Comparison of ENCODE assay signal across 26 cellular contexts in genomic region chr19:44817725-44818469, GRCh38. TPM values are rescaled to one million over a fixed set of nuclear protein-coding genes. Genes with fewer than 3 reads are reported as not detected.
DNase-seq lines count a peak whose midpoint lies in the region; ATAC-seq, FAIRE-seq and TF ChIP-seq lines count a peak whose summit lies in the region.
"Had no signal": no experiment of that assay in that cellular context is flagged by ENCODE, and none has a peak within 500 bp of the region (broad histone marks: within the 10 kb centered on the region; RNA-seq: fewer than 3 reads in every experiment).

No MANE protein-coding gene starts in this region.

- CTCF ChIA-PET in Caco-2 (lab: Charles Lee) = interaction anchor here (0.7 to 0.9 kb wide), 2 partner anchors 10 to 94 kb away, joined by 3 read pairs; no protein-coding TSS in a partner anchor
- CTCF ChIA-PET in HepG2 (lab: Yijun Ruan, JAX; ENCODE audit: low intra/inter-chr PET ratio, low total read pairs) = no interaction called here
- CTCF ChIA-PET in naive thymus-derived CD4-positive, alpha-beta T cell (lab: Charles Lee) = no interaction called here

- H3K4me3 ChIP-seq in Caco-2 (ENCODE audit: low read depth, low read length) (no peak overlapping the region), HepG2 (replicated peaks in 1 of 3; ENCODE audit: insufficient read depth in 1 of 3, low read depth in 2 of 3, low read length in 3 of 3) (no peak overlapping the region), small intestine (ENCODE audit: low read depth in 1 of 2, low read length in 2 of 2) (no peak overlapping the region)
- no peak overlapping the region for H3K4me3 ChIP-seq in naive thymus-derived CD4-positive, alpha-beta T cell (ENCODE audit: low read length)
- H3K4me3 ChIP-seq: MG63 had no signal

- H3K27ac Mint-ChIP-seq in Caco-2 (ENCODE audit: unreplicated experiment) (peak overlapping the region; percentile 77), T-helper 17 cell (peak overlapping the region; percentile 9)
- H3K27ac Mint-ChIP-seq in naive thymus-derived CD4-positive, alpha-beta T cell = no peak overlapping the region
- H3K27ac Mint-ChIP-seq: CD8-positive, alpha-beta memory T cell had no signal

- FAIRE-seq in HepG2 (lab: Jason Lieb, UNC) (peak; percentile 79), small intestine (lab: Jason Lieb, UNC) (no peak)
- FAIRE-seq: D721Med, G401.6 had no signal

- no peak for TF ChIP-seq RAD21 in HepG2 (CRISPR knock-in tag; IDR thresholded peaks at IDR 0.05)

- BruUV-seq in Caco-2 (replicated peaks; lab: Mats Ljungman, UMichigan) = no TSS peak
- no TSS peak for BruUV-seq in HepG2 (replicated peaks; lab: Mats Ljungman, UMichigan)

- TF ChIP-seq EP300 in HepG2 (IDR thresholded peaks at IDR 0.05; ENCODE audit: low read depth in 2 of 2, low read length in 2 of 2) = no peak
- TF ChIP-seq EP300 in HepG2 (CRISPR knock-in tag; IDR thresholded peaks at IDR 0.05; ENCODE audit: borderline replicate concordance) = no peak

- no peaks in the 10 kb centered on the region for H3K9me3 Mint-ChIP-seq in Caco-2 (ENCODE audit: unreplicated experiment)
- H3K9me3 Mint-ChIP-seq in naive thymus-derived CD4-positive, alpha-beta T cell = no peaks in the 10 kb centered on the region
- H3K9me3 Mint-ChIP-seq: CD14-positive monocyte; CD8-positive, alpha-beta memory T cell had no signal

- in situ Hi-C loops in HepG2 (cut with HindIII; ENCODE audit: extremely low pct_ligation_motif_present, low pct_unique_long_range_greater_than_20kb) = no loop called here

- no peak overlapping the region for H3K9ac ChIP-seq in HepG2 (ENCODE audit: insufficient read depth, low read depth, low read length)

- H3K27me3 ChIP-seq in Caco-2 (replicated peaks; ENCODE audit: control insufficient read depth, insufficient read depth, low read length) = no peaks in the 10 kb centered on the region
- no peaks in the 10 kb centered on the region for H3K27me3 ChIP-seq in HepG2 (ENCODE audit: control insufficient read depth in 1 of 2, insufficient read depth in 2 of 2, low read length in 2 of 2)
- H3K27me3 ChIP-seq in small intestine (ENCODE audit: control insufficient read depth in 2 of 2, insufficient read depth in 2 of 2, low read length in 2 of 2) = no peaks in the 10 kb centered on the region
- H3K27me3 ChIP-seq in naive thymus-derived CD4-positive, alpha-beta T cell (ENCODE audit: control insufficient read depth in 2 of 2, insufficient read depth in 2 of 2, low read length in 2 of 2) = no peaks in the 10 kb centered on the region
- H3K27me3 ChIP-seq: BE2C, MG63 had no signal

- no peak for DNase-seq in Caco-2
- no peak for DNase-seq in T-helper 17 cell
- DNase-seq in HepG2 (ENCODE audit: low spot score) = peak; percentile 64
- peak; percentile 28 for DNase-seq in small intestine
- DNase-seq in naive thymus-derived CD4-positive, alpha-beta T cell = no peak
- DNase-seq in NCI-H82 (lab: John Stamatoyannopoulos, UW) = no peak
- DNase-seq: 8988T; ACHN; BE2C; CD8-positive, alpha-beta memory T cell; KG1; MG63; NCI-H1105 treated with DMSO at 0.1 percent for 48 hours; NCI-H146; NCI-H1930; NCI-H446 treated with DMSO at 0.1 percent for 48 hours; NCI-H526; RPMI8226; SHP77 had no signal

- H3K36me3 Mint-ChIP-seq in Caco-2 (ENCODE audit: insufficient read depth, unreplicated experiment) = peaks cover 69% of the 10 kb centered on the region
- peaks cover 8% of the 10 kb centered on the region for H3K36me3 Mint-ChIP-seq in T-helper 17 cell (ENCODE audit: low read depth)
- H3K36me3 Mint-ChIP-seq in naive thymus-derived CD4-positive, alpha-beta T cell = no peaks in the 10 kb centered on the region
- H3K36me3 Mint-ChIP-seq: CD14-positive monocyte; CD8-positive, alpha-beta memory T cell had no signal

- intact Hi-C loops in Caco-2 (cut with micrococcal nuclease; ENCODE audit: unreplicated experiment) (no loop called here), HepG2 (cut with micrococcal nuclease; ENCODE audit: unreplicated experiment) (no loop called here)
- intact Hi-C loops in naive thymus-derived CD4-positive, alpha-beta T cell (cut with micrococcal nuclease) = no loop called here

- H3K4me2 ChIP-seq in HepG2 (ENCODE audit: low read depth, low read length) = 0 out of 2 replicates have a peak overlapping the region, but pooled peaks have one; percentile 11

- H3K36me3 ChIP-seq in Caco-2 (ENCODE audit: control insufficient read depth, insufficient read depth, low read length) = peaks cover 12% of the 10 kb centered on the region
- H3K36me3 ChIP-seq in HepG2 (replicated peaks in 1 of 2; ENCODE audit: control insufficient read depth in 1 of 2, insufficient read depth in 2 of 2, low read length in 2 of 2) = peaks cover 10 to 31% of the 10 kb centered on the region in 2 experiments
- H3K36me3 ChIP-seq in small intestine (ENCODE audit: control insufficient read depth in 2 of 2, insufficient read depth in 2 of 2, low read length in 2 of 2) = no peaks in the 10 kb centered on the region
- H3K36me3 ChIP-seq in naive thymus-derived CD4-positive, alpha-beta T cell (ENCODE audit: control insufficient read depth in 2 of 3, insufficient read depth in 3 of 3, low read length in 3 of 3) = no peaks in the 10 kb centered on the region
- H3K36me3 ChIP-seq: BE2C, MG63 had no signal

- H3K27me3 Mint-ChIP-seq in Caco-2 (ENCODE audit: insufficient read depth, unreplicated experiment) = no peaks in the 10 kb centered on the region
- peaks cover 15% of the 10 kb centered on the region for H3K27me3 Mint-ChIP-seq in T-helper 17 cell
- H3K27me3 Mint-ChIP-seq in naive thymus-derived CD4-positive, alpha-beta T cell = peaks cover 0 to 5% (median 3%) of the 10 kb centered on the region in 5 donors

- TF ChIP-seq CTCF in Caco-2 (IDR thresholded peaks at IDR 0.05; ENCODE audit: insufficient read depth in 1 of 2, low read depth in 1 of 2, low read length in 1 of 2, severe bottlenecking in 1 of 2, unreplicated experiment in 1 of 2) = no peak
- TF ChIP-seq CTCF in HepG2 (CRISPR knock-in tag; IDR thresholded peaks at IDR 0.05) = peak; percentile 41; the same call in 1 of the 2 replicates

- POLR2A ChIA-PET in Caco-2 (lab: Charles Lee) = interaction anchor here (0.5 to 0.6 kb wide), 3 partner anchors 16 to 536 kb away, joined by 3 to 6 read pairs (median 4); no protein-coding TSS in a partner anchor
- POLR2A ChIA-PET in HepG2 (lab: Yijun Ruan, JAX) = interaction anchor here (0.7 to 8.3 kb wide), 3 partner anchors 9 to 52 kb away, joined by 3 to 67 read pairs (median 4); partner anchors contain the start of gene BCAM
- POLR2A ChIA-PET in naive thymus-derived CD4-positive, alpha-beta T cell (lab: Charles Lee) = interaction anchor here (0.6 kb wide), 1 partner anchor 247 kb away, joined by 3 read pairs; no protein-coding TSS in a partner anchor

- H3K4me1 Mint-ChIP-seq in Caco-2 (ENCODE audit: low read depth, unreplicated experiment) (peaks cover 37% of the 10 kb centered on the region), T-helper 17 cell (peaks cover 7% of the 10 kb centered on the region)
- no peaks in the 10 kb centered on the region for H3K4me1 Mint-ChIP-seq in naive thymus-derived CD4-positive, alpha-beta T cell
- H3K4me1 Mint-ChIP-seq: CD14-positive monocyte; CD8-positive, alpha-beta memory T cell had no signal

- H3K9me3 ChIP-seq in Caco-2 = no peaks in the 10 kb centered on the region
- no peaks in the 10 kb centered on the region for H3K9me3 ChIP-seq in T-helper 17 cell (ENCODE audit: control insufficient read depth, low read length, poor library complexity, severe bottlenecking)
- no peaks in the 10 kb centered on the region for H3K9me3 ChIP-seq in HepG2 (ENCODE audit: low read length)
- H3K9me3 ChIP-seq in small intestine (ENCODE audit: control insufficient read depth, low read depth) = no peaks in the 10 kb centered on the region
- no peaks in the 10 kb centered on the region for H3K9me3 ChIP-seq in naive thymus-derived CD4-positive, alpha-beta T cell (ENCODE audit: control insufficient read depth in 2 of 3, low read length in 3 of 3)
- H3K9me3 ChIP-seq: BE2C, MG63 had no signal

- ATAC-seq in T-helper 17 cell (no peak), HepG2 (peak; percentile 57), HG03521 (IDR thresholded peaks at IDR 0.05; ENCODE audit: unreplicated experiment) (no peak)
- no peak for ATAC-seq in naive thymus-derived CD4-positive, alpha-beta T cell

- no peaks in the 10 kb centered on the region for H3K79me2 ChIP-seq in HepG2 (ENCODE audit: insufficient read depth, low read length)

- H3K27ac ChIP-seq in HepG2 (ENCODE audit: extremely low read length, insufficient read depth, low read length) (peak overlapping the region; percentile 5), small intestine (ENCODE audit: low read depth in 1 of 2, low read length in 1 of 2) (no peak overlapping the region)
- H3K27ac ChIP-seq in naive thymus-derived CD4-positive, alpha-beta T cell (ENCODE audit: low read depth, low read length) = no peak overlapping the region

- H3K4me3 Mint-ChIP-seq in Caco-2 (ENCODE audit: unreplicated experiment) (no peak overlapping the region), T-helper 17 cell (no peak overlapping the region)
- H3K4me3 Mint-ChIP-seq in naive thymus-derived CD4-positive, alpha-beta T cell = no peak overlapping the region
- H3K4me3 Mint-ChIP-seq: CD14-positive monocyte; CD8-positive, alpha-beta memory T cell had no signal

- H4K20me1 ChIP-seq in HepG2 (ENCODE audit: insufficient read depth, low read length) = 0 out of 2 replicates have a peak, but pooled peaks cover 2% of the 10 kb centered on the region

- H3K4me1 ChIP-seq in Caco-2 (peaks cover 11% of the 10 kb centered on the region), HepG2 (ENCODE audit: insufficient read depth, low read length) (peaks cover 35% of the 10 kb centered on the region), small intestine (ENCODE audit: control insufficient read depth in 2 of 2, insufficient read depth in 1 of 2, low read depth in 1 of 2, low read length in 1 of 2) (no peaks in the 10 kb centered on the region)
- no peaks in the 10 kb centered on the region for H3K4me1 ChIP-seq in naive thymus-derived CD4-positive, alpha-beta T cell (ENCODE audit: control insufficient read depth in 2 of 2, insufficient read depth in 2 of 2, low read length in 2 of 2)
- H3K4me1 ChIP-seq: BE2C had no signal

- TF ChIP-seq POLR2A in HepG2 (IDR thresholded peaks at IDR 0.05; ENCODE audit: insufficient read depth in 1 of 2, low read depth in 2 of 2, low read length in 2 of 2) = no peak

- no peak overlapping the region for H2AFZ ChIP-seq in HepG2 (ENCODE audit: low read length)

- whole genome bisulfite sequencing in HepG2 (ENCODE audit: low lambda C conversion rate) = 31% methylated on average over 2 of the region's 8 CpGs
- WGBS in small intestine, 3 donors = 73 to 84% (median 78%) methylated on average over 8 of the region's 8 CpGs

RNA-seq across cellular contexts. Expression of gene BCAM, which starts 9.0 kb away (rescaled TPM):
- total RNA-seq in Caco-2 (2022) (230 and 244 TPM in 2 replicates), T-helper 17 cell (not detected), HepG2 (2016; rRNA removed; fragmentation: Illumina TruSeq; extraction: Trizol) (30.6 and 51.2 TPM in 2 replicates)
- 13.8 and 14.2 TPM in 2 replicates for total RNA-seq in HepG2 (2016; cell fraction: cytosol; rRNA removed; fragmentation: Illumina TruSeq; extraction: Trizol; ENCODE audit: low read depth)
- total RNA-seq in HepG2 (2016; cell fraction: insoluble cytoplasmic fraction; rRNA removed; fragmentation: Illumina TruSeq; extraction: Trizol) = 22.1 and 59.2 TPM in 2 replicates
- 23.6 and 25.3 TPM in 2 replicates for total RNA-seq in HepG2 (2016; cell fraction: membrane; rRNA removed; fragmentation: Illumina TruSeq; extraction: Trizol)
- total RNA-seq in HepG2 (2016; cell fraction: nucleus; rRNA removed; fragmentation: Illumina TruSeq; extraction: Trizol) = 82.3 and 107 TPM in 2 replicates
- polyA plus RNA-seq in HepG2 (2011; rRNA removed) (62.7 and 68.0 TPM in 2 replicates), small intestine (10 to 100 TPM in 1 of 3 donors, 1 to 10 TPM in 2; 2.9 to 32.6 (median 4.3) TPM)
- 30.5 and 43.7 TPM in 2 replicates for polyA plus RNA-seq in HepG2 (2011; cell fraction: cytosol; rRNA removed)
- polyA plus RNA-seq in HepG2 (2011; cell fraction: nucleus; rRNA removed) = 347 and 430 TPM in 2 replicates
- 225 and 263 TPM in 2 replicates for polyA plus RNA-seq in HepG2 (2012)
- 20.9 and 22.6 TPM in 2 replicates for polyA plus RNA-seq in HepG2 (2016; cell fraction: cytosol; fragmentation: Illumina TruSeq; extraction: Trizol; ENCODE audit: low read depth)
- 55.5 and 77.0 TPM in 2 replicates for polyA plus RNA-seq in HepG2 (2016; cell fraction: insoluble cytoplasmic fraction; fragmentation: Illumina TruSeq; extraction: Trizol; ENCODE audit: low read depth)
- polyA plus RNA-seq in HepG2 (2016; cell fraction: membrane; fragmentation: Illumina TruSeq; extraction: Trizol; ENCODE audit: low read depth) = 33.0 and 38.0 TPM in 2 replicates
- 426 and 433 TPM in 2 replicates for polyA plus RNA-seq in HepG2 (2016; cell fraction: nucleus; fragmentation: Illumina TruSeq; extraction: Trizol; ENCODE audit: insufficient read depth, low read depth)
- 67.0 TPM in 1 of 2 replicates, not detected in the other for polyA minus RNA-seq in HepG2 (2011; rRNA and poly(A)+ RNA removed; ENCODE audit: low replicate concordance)
- polyA minus RNA-seq in HepG2 (2011; cell fraction: cytosol; rRNA and poly(A)+ RNA removed) = 53.4 and 68.9 TPM in 2 replicates
- polyA minus RNA-seq in HepG2 (2011; cell fraction: nucleus; rRNA and poly(A)+ RNA removed) = 37.1 and 45.6 TPM in 2 replicates
- total RNA-seq in naive thymus-derived CD4-positive, alpha-beta T cell = under 1 TPM in 1 of 5 experiments, not detected in 4; 0.42 TPM
- not detected for polyA plus RNA-seq in naive thymus-derived CD4-positive, alpha-beta T cell
- total RNA-seq: CD8-positive, alpha-beta memory T cell had no signal
- polyA plus RNA-seq: CD14-positive monocyte; CD8-positive, alpha-beta memory T cell had no signal

RNA-seq across cellular contexts. Expression of gene NECTIN2, which starts 28.2 kb away (rescaled TPM):
- total RNA-seq in Caco-2 (2022) (257 and 258 TPM in 2 replicates), T-helper 17 cell (1 to 10 TPM; 2.5 to 5.2 TPM), HepG2 (2016; rRNA removed; fragmentation: Illumina TruSeq; extraction: Trizol) (32.7 and 75.4 TPM in 2 replicates)
- total RNA-seq in HepG2 (2016; cell fraction: cytosol; rRNA removed; fragmentation: Illumina TruSeq; extraction: Trizol; ENCODE audit: low read depth) = 14.1 and 16.2 TPM in 2 replicates
- 26.6 and 79.7 TPM in 2 replicates for total RNA-seq in HepG2 (2016; cell fraction: insoluble cytoplasmic fraction; rRNA removed; fragmentation: Illumina TruSeq; extraction: Trizol)
- total RNA-seq in HepG2 (2016; cell fraction: membrane; rRNA removed; fragmentation: Illumina TruSeq; extraction: Trizol) = 27.2 and 31.1 TPM in 2 replicates
- 65.4 and 75.4 TPM in 2 replicates for total RNA-seq in HepG2 (2016; cell fraction: nucleus; rRNA removed; fragmentation: Illumina TruSeq; extraction: Trizol)
- polyA plus RNA-seq in HepG2 (2011; rRNA removed) (114 and 164 TPM in 2 replicates), small intestine (100 to 1,000 TPM in 1 of 3 donors, 10 to 100 TPM in 2; 72.5 to 153 (median 75.8) TPM)
- polyA plus RNA-seq in HepG2 (2011; cell fraction: cytosol; rRNA removed) = 99.1 and 107 TPM in 2 replicates
- polyA plus RNA-seq in HepG2 (2011; cell fraction: nucleus; rRNA removed) = 78.9 and 91.7 TPM in 2 replicates
- 75.5 and 159 TPM in 2 replicates for polyA plus RNA-seq in HepG2 (2012)
- 13.2 and 14.3 TPM in 2 replicates for polyA plus RNA-seq in HepG2 (2016; cell fraction: cytosol; fragmentation: Illumina TruSeq; extraction: Trizol; ENCODE audit: low read depth)
- polyA plus RNA-seq in HepG2 (2016; cell fraction: insoluble cytoplasmic fraction; fragmentation: Illumina TruSeq; extraction: Trizol; ENCODE audit: low read depth) = 33.0 and 42.6 TPM in 2 replicates
- polyA plus RNA-seq in HepG2 (2016; cell fraction: membrane; fragmentation: Illumina TruSeq; extraction: Trizol; ENCODE audit: low read depth) = 24.0 and 26.9 TPM in 2 replicates
- polyA plus RNA-seq in HepG2 (2016; cell fraction: nucleus; fragmentation: Illumina TruSeq; extraction: Trizol; ENCODE audit: insufficient read depth, low read depth) = 142 TPM in 2 replicates
- polyA minus RNA-seq in HepG2 (2011; rRNA and poly(A)+ RNA removed; ENCODE audit: low replicate concordance) = 35.2 and 152 TPM in 2 replicates
- polyA minus RNA-seq in HepG2 (2011; cell fraction: cytosol; rRNA and poly(A)+ RNA removed) = 59.6 and 69.2 TPM in 2 replicates
- 28.7 and 29.8 TPM in 2 replicates for polyA minus RNA-seq in HepG2 (2011; cell fraction: nucleus; rRNA and poly(A)+ RNA removed)
- 1 to 10 TPM in 3 of 5 experiments, under 1 TPM in 2; 0.17 to 9.2 (median 1.2) TPM for total RNA-seq in naive thymus-derived CD4-positive, alpha-beta T cell
- under 1 TPM in 1 of 2 donors, not detected in 1; 0.16 TPM for polyA plus RNA-seq in naive thymus-derived CD4-positive, alpha-beta T cell

RNA-seq across cellular contexts. Expression of gene CBLC, which starts 40.2 kb away (rescaled TPM):
- 42.3 and 43.6 TPM in 2 replicates for total RNA-seq in Caco-2 (2022)
- total RNA-seq in T-helper 17 cell = not detected
- 1.1 and 1.8 TPM in 2 replicates for total RNA-seq in HepG2 (2016; rRNA removed; fragmentation: Illumina TruSeq; extraction: Trizol)
- 0.81 and 0.97 TPM in 2 replicates for total RNA-seq in HepG2 (2016; cell fraction: cytosol; rRNA removed; fragmentation: Illumina TruSeq; extraction: Trizol; ENCODE audit: low read depth)
- total RNA-seq in HepG2 (2016; cell fraction: insoluble cytoplasmic fraction; rRNA removed; fragmentation: Illumina TruSeq; extraction: Trizol) = 0.91 and 1.8 TPM in 2 replicates
- total RNA-seq in HepG2 (2016; cell fraction: membrane; rRNA removed; fragmentation: Illumina TruSeq; extraction: Trizol) = 1.1 and 1.2 TPM in 2 replicates
- 1.6 and 2.7 TPM in 2 replicates for total RNA-seq in HepG2 (2016; cell fraction: nucleus; rRNA removed; fragmentation: Illumina TruSeq; extraction: Trizol)
- polyA plus RNA-seq in HepG2 (2011; rRNA removed) = 2.6 and 4.3 TPM in 2 replicates
- 1.4 and 2.1 TPM in 2 replicates for polyA plus RNA-seq in HepG2 (2011; cell fraction: cytosol; rRNA removed)
- 13.9 and 14.3 TPM in 2 replicates for polyA plus RNA-seq in HepG2 (2011; cell fraction: nucleus; rRNA removed)
- 1.8 and 2.3 TPM in 2 replicates for polyA plus RNA-seq in HepG2 (2012)
- 0.87 and 0.89 TPM in 2 replicates for polyA plus RNA-seq in HepG2 (2016; cell fraction: cytosol; fragmentation: Illumina TruSeq; extraction: Trizol; ENCODE audit: low read depth)
- 1.1 and 1.9 TPM in 2 replicates for polyA plus RNA-seq in HepG2 (2016; cell fraction: insoluble cytoplasmic fraction; fragmentation: Illumina TruSeq; extraction: Trizol; ENCODE audit: low read depth)
- polyA plus RNA-seq in HepG2 (2016; cell fraction: membrane; fragmentation: Illumina TruSeq; extraction: Trizol; ENCODE audit: low read depth) = 0.50 and 0.61 TPM in 2 replicates
- 4.5 and 5.6 TPM in 2 replicates for polyA plus RNA-seq in HepG2 (2016; cell fraction: nucleus; fragmentation: Illumina TruSeq; extraction: Trizol; ENCODE audit: insufficient read depth, low read depth)
- polyA minus RNA-seq in HepG2 (2011; rRNA and poly(A)+ RNA removed; ENCODE audit: low replicate concordance) = 0.33 and 11.2 TPM in 2 replicates
- 1.4 and 2.2 TPM in 2 replicates for polyA minus RNA-seq in HepG2 (2011; cell fraction: cytosol; rRNA and poly(A)+ RNA removed)
- 3.9 and 5.8 TPM in 2 replicates for polyA minus RNA-seq in HepG2 (2011; cell fraction: nucleus; rRNA and poly(A)+ RNA removed)
- 100 to 1,000 TPM in 2 of 3 donors, 10 to 100 TPM in 1; 67.6 to 162 (median 117) TPM for polyA plus RNA-seq in small intestine
- not detected for total RNA-seq in naive thymus-derived CD4-positive, alpha-beta T cell
- polyA plus RNA-seq in naive thymus-derived CD4-positive, alpha-beta T cell = not detected
- total RNA-seq: CD8-positive, alpha-beta memory T cell; H4; HT1080; SK-MEL-5 had no signal
- polyA plus RNA-seq: CD14-positive monocyte; CD8-positive, alpha-beta memory T cell had no signal

Comparison
In these comparisons a context has a peak if more than half of its experiments do, and no peak if none do; other contexts are left out.
1. DNase-seq: peak in HepG2 (single experiment) and small intestine (single experiment); none in Caco-2 (0 of 2), T-helper 17 cell (0 of 3), naive thymus-derived CD4-positive, alpha-beta T cell (0 of 9) and NCI-H82 (single experiment).
2. H3K27ac Mint-ChIP-seq: peak in Caco-2 (single experiment) and T-helper 17 cell (single experiment); none in naive thymus-derived CD4-positive, alpha-beta T cell (0 of 9).
3. RNA of gene BCAM, which starts 9.0 kb away (total RNA-seq): 230 to 244 TPM in Caco-2 and 13.8 to 107 TPM in HepG2; not detected in T-helper 17 cell and 0.42 TPM in naive thymus-derived CD4-positive, alpha-beta T cell; every median in the first group is over 10 times any median in the second.
4. RNA of gene CBLC, which starts 40.2 kb away (total RNA-seq): 42.3 to 43.6 TPM in Caco-2; 0.81 to 2.7 TPM in HepG2, not detected in T-helper 17 cell and not detected in naive thymus-derived CD4-positive, alpha-beta T cell; every median in the first group is over 10 times any median in the second.